In genomic region chr6:46062991-46063390, GRCh38 we compare ENCODE assay signal across 24 cellular contexts. TPM values are rescaled to one million over a fixed set of nuclear protein-coding genes. Genes with fewer than 3 reads are reported as not detected.
"Had no signal": no experiment of that assay in that cellular context is flagged by ENCODE, and none has a peak within 500 bp of the region (broad histone marks: within the 10 kb centered on the region; RNA-seq: fewer than 3 reads in every experiment).

No MANE protein-coding gene starts in this region.

- DNase-seq: activated CD4-positive, alpha-beta T cell treated with anti-CD3 and anti-CD28 coated beads for 4 hours; activated CD4-positive, alpha-beta T cell treated with anti-CD3 and anti-CD28 coated beads, Interleukin-2, amount 50 U/mL, for 4 hours; activated CD8-positive, alpha-beta memory T cell treated with anti-CD3 and anti-CD28 coated beads, Interleukin-2, amount 50 U/mL, for 4 hours; activated effector memory CD4-positive, alpha-beta T cell treated with anti-CD3 and anti-CD28 coated beads, Interleukin-2, amount 50 U/mL, for 16 hours; activated naive CD4-positive, alpha-beta T cell treated with anti-CD3 and anti-CD28 coated beads for 36 hours; activated naive CD8-positive, alpha-beta T cell treated with anti-CD3 and anti-CD28 coated beads for 36 hours; activated T-cell treated with anti-CD3 and anti-CD28 coated beads, Interleukin-2, amount 50 U/mL, for 1 hour; brain microvascular endothelial cell; heart left ventricle; naive thymus-derived CD4-positive, alpha-beta T cell; occipital lobe; stimulated activated CD4-positive, alpha-beta T cell treated with anti-CD3 and anti-CD28 coated beads, Interleukin-4, amount 100 ng/mL, for 24 hours; stimulated activated naive CD8-positive, alpha-beta T cell treated with anti-CD3 and anti-CD28 coated beads, Interleukin-15, amount 100 ng/mL, for 72 hours; substantia nigra; T-helper 1 cell had no signal

- H3K4me3 ChIP-seq: ascending aorta, heart left ventricle, neural progenitor cell, right atrium auricular region had no signal

- H3K27me3 ChIP-seq: ascending aorta, brain microvascular endothelial cell, heart left ventricle, neural progenitor cell, right atrium auricular region had no signal

- H3K27ac ChIP-seq: ascending aorta, brain microvascular endothelial cell, foreskin keratinocyte, heart left ventricle, neural progenitor cell, parathyroid adenoma, right atrium auricular region had no signal

- H3K79me2 ChIP-seq: parathyroid adenoma had no signal

- H3K9ac ChIP-seq: neural progenitor cell, parathyroid adenoma had no signal

- FAIRE-seq: endothelial cell of umbilical vein had no signal

- ATAC-seq: foreskin keratinocyte; naive thymus-derived CD4-positive, alpha-beta T cell; stimulated activated effector memory CD8-positive, alpha-beta T cell treated with anti-CD3 and anti-CD28 coated beads, Interleukin-12 subunit alpha, Interleukin-12 subunit beta, amount 100 ng/mL, for 72 hours; stimulated activated naive CD8-positive, alpha-beta T cell treated with anti-CD3 and anti-CD28 coated beads, Interleukin-15, amount 100 ng/mL, for 72 hours had no signal

- H2AFZ ChIP-seq: neural progenitor cell, parathyroid adenoma had no signal

- H3K4me1 ChIP-seq: ascending aorta, foreskin keratinocyte, neural progenitor cell, parathyroid adenoma, right atrium auricular region had no signal

- H3K4me2 ChIP-seq: neural progenitor cell had no signal

- H3K36me3 ChIP-seq: ascending aorta, brain microvascular endothelial cell, heart left ventricle, neural progenitor cell, right atrium auricular region had no signal

RNA-seq across cellular contexts. Expression of gene CLIC5, which starts 47.3 kb away (rescaled TPM):
- total RNA-seq: chondrocyte, foreskin keratinocyte, lung microvascular endothelial cell had no signal
- polyA plus RNA-seq: endothelial cell of umbilical vein, foreskin keratinocyte had no signal
